In genomic region chr3:104575631-104576030, GRCh38 we compare ENCODE assay signal across 31 cellular contexts.
"Had no signal": no experiment of that assay in that cellular context is flagged by ENCODE, and none has a peak within 500 bp of the region (broad histone marks: within the 10 kb centered on the region; RNA-seq: fewer than 3 reads in every experiment).

No MANE protein-coding gene starts in this region.

- H3K4me3 ChIP-seq: left lung, lower lobe of right lung, psoas muscle, right atrium auricular region, right lobe of liver, smooth muscle cell, stomach, testis, thyroid gland, transverse colon, upper lobe of left lung, vagina had no signal

- H3K4me1 ChIP-seq: left lung, lower lobe of right lung, parathyroid adenoma, psoas muscle, right atrium auricular region, right lobe of liver, stomach, testis, thyroid gland, transverse colon, upper lobe of left lung, vagina had no signal

- ATAC-seq: left colon; left lung; lower lobe of right lung; naive thymus-derived CD8-positive, alpha-beta T cell; psoas muscle; right lobe of liver; stimulated activated memory B cell treated with anti-CD40 and anti-IgM and Interleukin-4, amounts not matched to agents 10 μg/mL and 1 μg/mL and 100 μg/mL, for 72 hours; stimulated activated naive CD8-positive, alpha-beta T cell treated with anti-CD3 and anti-CD28 coated beads, Interleukin-15, Interleukin-2, amounts not matched to agents 100 U/mL and 50 U/mL, for 24 hours had no signal

- H3K4me2 ChIP-seq: smooth muscle cell had no signal

- H3K36me3 ChIP-seq: left lung, lower lobe of right lung, neutrophil, right atrium auricular region, right lobe of liver, stomach, thyroid gland, transverse colon, upper lobe of left lung, vagina had no signal

- H3K27ac ChIP-seq: left lung, lower lobe of right lung, neutrophil, parathyroid adenoma, psoas muscle, right atrium auricular region, right lobe of liver, stomach, testis, thyroid gland, transverse colon, upper lobe of left lung, vagina had no signal

- DNase-seq: hypothalamus; immature natural killer cell; kidney; left colon; left lung; lower lobe of right lung; mammary epithelial cell; mesenchymal stem cell; naive thymus-derived CD8-positive, alpha-beta T cell; occipital lobe; psoas muscle; right lobe of liver; stimulated activated CD4-positive, alpha-beta T cell treated with anti-CD3 and anti-CD28 coated beads, Interleukin-1b, Interleukin-23, amount 100 ng/mL, for 48 hours; stimulated activated CD4-positive, alpha-beta T cell treated with anti-CD3 and anti-CD28 coated beads, Interleukin-2, amount 100 ng/mL, for 48 hours; stimulated activated CD4-positive, alpha-beta T cell treated with anti-CD3 and anti-CD28 coated beads, Interleukin-4, amount 100 ng/mL, for 4 hours; stimulated activated CD8-positive, alpha-beta memory T cell treated with anti-CD3 and anti-CD28 coated beads, Interleukin-4, amount 100 ng/mL, for 48 hours; stimulated activated naive CD8-positive, alpha-beta T cell treated with anti-CD3 and anti-CD28 coated beads, Interleukin-15, Interleukin-2, amounts not matched to agents 100 U/mL and 50 U/mL, for 24 hours; stomach; testis; thyroid gland; transverse colon; upper lobe of left lung had no signal

- H3K4me1 Mint-ChIP-seq: immature natural killer cell; naive thymus-derived CD8-positive, alpha-beta T cell; nephron; neural crest cell; stimulated activated memory B cell treated with anti-CD40 and anti-IgM and Interleukin-4, amounts not matched to agents 10 μg/mL and 1 μg/mL and 100 μg/mL, for 72 hours had no signal

- H3K27ac Mint-ChIP-seq: immature natural killer cell; naive thymus-derived CD8-positive, alpha-beta T cell; nephron; stimulated activated memory B cell treated with anti-CD40 and anti-IgM and Interleukin-4, amounts not matched to agents 10 μg/mL and 1 μg/mL and 100 μg/mL, for 72 hours had no signal

- H3K27me3 Mint-ChIP-seq: stimulated activated memory B cell treated with anti-CD40 and anti-IgM and Interleukin-4, amounts not matched to agents 10 μg/mL and 1 μg/mL and 100 μg/mL, for 72 hours had no signal

- H3K9me3 ChIP-seq: psoas muscle, right lobe of liver, testis, thyroid gland had no signal

- H3K9ac ChIP-seq: parathyroid adenoma had no signal

- H3K4me3 Mint-ChIP-seq: immature natural killer cell; naive thymus-derived CD8-positive, alpha-beta T cell; nephron; neural crest cell; stimulated activated memory B cell treated with anti-CD40 and anti-IgM and Interleukin-4, amounts not matched to agents 10 μg/mL and 1 μg/mL and 100 μg/mL, for 72 hours had no signal

- H3K27me3 ChIP-seq: left lung, neutrophil, right atrium auricular region, right lobe of liver, stomach, testis, thyroid gland, transverse colon, upper lobe of left lung, vagina had no signal

- H3K36me3 Mint-ChIP-seq: immature natural killer cell had no signal

- FAIRE-seq: islet of Langerhans, kidney had no signal
